In the genomic region with DNA sequence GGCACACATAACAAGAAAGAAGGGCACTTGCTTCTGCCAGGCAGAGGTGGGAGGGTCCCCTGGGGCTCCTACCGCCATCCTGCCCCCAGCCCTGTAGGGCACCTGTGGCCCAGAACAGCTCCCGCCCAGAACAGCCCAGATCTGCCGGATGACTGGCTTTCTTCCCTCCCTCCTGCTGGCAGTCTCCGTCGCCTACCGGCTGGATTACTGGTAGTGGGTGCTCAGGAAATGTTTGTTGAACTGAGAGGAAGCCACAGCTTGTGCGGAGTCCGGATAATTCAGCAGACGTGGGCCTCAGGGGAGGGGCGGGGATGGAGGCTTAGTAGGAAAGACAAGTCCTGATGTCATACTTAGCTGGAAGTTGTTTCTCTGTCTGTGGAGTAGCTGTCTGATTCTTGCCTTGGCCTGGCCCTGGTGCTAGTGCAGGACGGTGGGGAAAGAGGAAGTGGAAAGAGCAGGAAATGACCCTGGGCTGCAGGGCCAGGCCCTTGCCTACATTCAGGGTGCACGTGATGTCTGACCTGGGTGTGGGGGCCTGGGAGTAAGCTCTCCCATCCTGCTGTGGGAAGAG, we compare ENCODE assay signal across 6 cellular contexts. TPM values are rescaled to one million over a fixed set of nuclear protein-coding genes. Genes with fewer than 3 reads are reported as not detected.
A peak's percentile ranks its signal among the peaks of the same experiment; 100 is the strongest.
DNase-seq lines count a peak whose midpoint lies in the region; ATAC-seq lines count a peak whose summit lies in the region.

No MANE protein-coding gene starts in this region.

- H4K8ac ChIP-seq in mesenchymal stem cell (ENCODE audit: low read length), result peak overlapping the region; percentile 77

- H3K18ac ChIP-seq in mesenchymal stem cell (ENCODE audit: low read depth in 1 of 2, low read length in 2 of 2), result peak overlapping the region; percentile 87 to 97

- no peak overlapping the region for H3K14ac ChIP-seq in mesenchymal stem cell (ENCODE audit: low read length in 2 of 2)

- no peak overlapping the region for H3K4me3 ChIP-seq in adipocyte (ENCODE audit: low read length)
- peak overlapping the region in 1 of 2 experiments; percentile 21 for H3K4me3 ChIP-seq in mesenchymal stem cell (ENCODE audit: insufficient read depth in 1 of 2, low read depth in 1 of 2, low read length in 2 of 2)

- H3K4ac ChIP-seq in mesenchymal stem cell (ENCODE audit: low read depth in 1 of 2, low read length in 2 of 2), result peak overlapping the region; percentile 79 to 96

- peak overlapping the region; percentile 85 for H4K91ac ChIP-seq in mesenchymal stem cell (ENCODE audit: low read length)

- H2BK120ac ChIP-seq in mesenchymal stem cell (ENCODE audit: low read depth, low read length), result peak overlapping the region; percentile 94

- H3K36me3 ChIP-seq in adipocyte (ENCODE audit: control insufficient read depth, insufficient read depth, low read length, severe bottlenecking), result no peaks in the 10 kb centered on the region
- peaks cover 9 to 46% of the 10 kb centered on the region in 2 experiments for H3K36me3 ChIP-seq in mesenchymal stem cell (ENCODE audit: control insufficient read depth in 1 of 2, insufficient read depth in 2 of 2, low read depth in 1 of 2, low read length in 2 of 2)

- H3K4me1 ChIP-seq in adipocyte (ENCODE audit: control insufficient read depth, insufficient read depth, low read length), result peaks cover 59% of the 10 kb centered on the region
- peaks cover 66% of the 10 kb centered on the region for H3K4me1 ChIP-seq in mesenchymal stem cell (ENCODE audit: control insufficient read depth, insufficient read depth, low read depth, low read length)

- peak; percentile 86 for DNase-seq in KG1 (lab: John Stamatoyannopoulos, UW)
- peak; percentile 60 for DNase-seq in adipocyte (ENCODE audit: low read depth)
- peak; percentile 96 for DNase-seq in mesenchymal stem cell
- DNase-seq in NCI-H748 (lab: John Stamatoyannopoulos, UW; ENCODE audit: unreplicated experiment), result no peak

- H3K4me2 ChIP-seq in mesenchymal stem cell (ENCODE audit: low read length, poor library complexity, severe bottlenecking), result no peak overlapping the region

- H2BK12ac ChIP-seq in mesenchymal stem cell (ENCODE audit: low read length in 2 of 2), result peak overlapping the region; percentile 70 to 84

- no peaks in the 10 kb centered on the region for H3K9me3 ChIP-seq in adipocyte (ENCODE audit: control insufficient read depth, low read length)
- no peaks in the 10 kb centered on the region for H3K9me3 ChIP-seq in mesenchymal stem cell (ENCODE audit: control insufficient read depth, low read length)

- peak overlapping the region; percentile 27 for H3K9ac ChIP-seq in adipocyte (ENCODE audit: low read length)
- peak overlapping the region; percentile 41 for H3K9ac ChIP-seq in mesenchymal stem cell (ENCODE audit: low read length)

- WGBS in mesenchymal stem cell, result 7% methylated on average over 12 of the region's 12 CpGs

- peaks cover 26% of the 10 kb centered on the region for H3K79me1 ChIP-seq in mesenchymal stem cell (replicated peaks; ENCODE audit: low read length, poor library complexity, severe bottlenecking)

- no peak overlapping the region for H2BK5ac ChIP-seq in mesenchymal stem cell (ENCODE audit: low read depth, low read length, poor library complexity, severe bottlenecking)

- no peak overlapping the region for H2AFZ ChIP-seq in mesenchymal stem cell (ENCODE audit: low read depth, low read length)

- H2BK15ac ChIP-seq in mesenchymal stem cell (ENCODE audit: low read depth, poor library complexity, severe bottlenecking), result peak overlapping the region; percentile 68

- H3K27me3 ChIP-seq in adipocyte (replicated peaks; ENCODE audit: control insufficient read depth, insufficient read depth, low read length), result no peaks in the 10 kb centered on the region
- no peaks in the 10 kb centered on the region for H3K27me3 ChIP-seq in mesenchymal stem cell (ENCODE audit: control insufficient read depth in 1 of 2, insufficient read depth in 1 of 2, low read length in 2 of 2)

- H2AK5ac ChIP-seq in mesenchymal stem cell (ENCODE audit: low read length, severe bottlenecking), result peak overlapping the region; percentile 28

- H3K23ac ChIP-seq in mesenchymal stem cell (ENCODE audit: low read length in 2 of 2), result no peak overlapping the region

- peak overlapping the region; percentile 76 for H3K27ac ChIP-seq in mesenchymal stem cell (ENCODE audit: low read length, poor library complexity, severe bottlenecking)

- ATAC-seq in GM19328 (IDR thresholded peaks at IDR 0.05; ENCODE audit: unreplicated experiment) (no peak), HG02852 (IDR thresholded peaks at IDR 0.05; ENCODE audit: unreplicated experiment) (no peak)

RNA-seq across cellular contexts. Expression of gene CCDC9B, which starts 6.7 kb away (rescaled TPM):
- polyA plus RNA-seq in mesenchymal stem cell (2013, experiment 1 of 2), result 34.5 TPM
- 31.6 TPM for polyA plus RNA-seq in mesenchymal stem cell (2013, experiment 2 of 2)

RNA-seq across cellular contexts. Expression of gene INAFM2, which starts 10.5 kb away (rescaled TPM):
- 75.5 TPM for polyA plus RNA-seq in mesenchymal stem cell (2013, experiment 1 of 2)
- polyA plus RNA-seq in mesenchymal stem cell (2013, experiment 2 of 2), result 80.9 TPM

RNA-seq across cellular contexts. Expression of gene PHGR1, which starts 16.8 kb away (rescaled TPM):
- polyA plus RNA-seq in mesenchymal stem cell (2013, experiment 1 of 2), result not detected
- polyA plus RNA-seq in mesenchymal stem cell (2013, experiment 2 of 2), result not detected

RNA-seq across cellular contexts. Expression of gene DISP2, which starts 24.0 kb away (rescaled TPM):
- 0.44 TPM for polyA plus RNA-seq in mesenchymal stem cell (2013, experiment 1 of 2)
- 0.49 TPM for polyA plus RNA-seq in mesenchymal stem cell (2013, experiment 2 of 2)

RNA-seq across cellular contexts. Expression of gene PLCB2, which starts 26.3 kb away (rescaled TPM):
- polyA plus RNA-seq in mesenchymal stem cell (2013, experiment 1 of 2), result 14.0 TPM
- 13.9 TPM for polyA plus RNA-seq in mesenchymal stem cell (2013, experiment 2 of 2)
